ENCODE assay signal across 10 cellular contexts in the genomic region with DNA sequence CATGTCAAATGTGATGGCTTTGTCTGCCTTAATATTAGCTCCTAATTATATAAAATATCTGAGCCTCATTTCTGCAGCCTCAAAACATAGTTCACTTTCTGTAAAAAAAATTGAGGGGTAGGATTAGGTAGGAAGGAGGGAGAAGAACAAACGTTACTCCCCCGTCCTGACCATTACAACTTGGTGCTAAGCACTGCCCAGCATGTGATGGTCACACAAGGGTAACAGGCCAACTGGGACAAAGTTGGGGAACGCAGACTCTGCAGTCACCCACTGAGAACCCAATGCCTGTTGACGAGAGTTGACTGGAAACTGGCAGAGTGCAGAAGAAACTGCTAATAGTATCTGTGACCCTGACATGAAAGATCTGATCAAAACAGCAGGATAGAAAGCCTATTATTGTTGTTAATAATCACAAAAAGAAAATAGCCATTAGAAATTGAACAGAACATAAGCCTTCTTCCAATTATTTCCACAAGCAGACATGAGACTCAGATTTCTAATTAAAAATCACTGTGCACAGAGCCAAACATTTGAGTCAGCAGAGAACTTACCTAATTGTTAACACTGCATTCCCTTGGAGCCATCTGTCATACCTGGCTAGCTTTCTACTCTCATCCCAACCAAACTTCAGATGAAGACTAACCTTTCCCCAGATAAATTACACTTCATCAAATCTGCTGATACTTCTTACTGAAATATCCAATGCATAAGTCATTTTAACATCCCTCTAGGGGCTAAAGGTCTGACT. TPM values are rescaled to one million over a fixed set of nuclear protein-coding genes. Genes with fewer than 3 reads are reported as not detected.
DNase-seq lines count a peak whose midpoint lies in the region; ATAC-seq, FAIRE-seq and TF ChIP-seq lines count a peak whose summit lies in the region.
"Had no signal": no experiment of that assay in that cellular context is flagged by ENCODE, and none has a peak within 500 bp of the region (broad histone marks: within the 10 kb centered on the region; RNA-seq: fewer than 3 reads in every experiment).

No MANE protein-coding gene starts in this region.

- H3K4me3 ChIP-seq in right lobe of liver (no peak overlapping the region), tibial nerve (peak overlapping the region; percentile 10 to 39 (median 14))

- no peak overlapping the region for H3K27ac Mint-ChIP-seq in activated naive CD4-positive, alpha-beta T cell treated with anti-CD3 and anti-CD28 coated beads, Interleukin-2, amount 50 U/mL, for 72 hours
- H3K27ac Mint-ChIP-seq: T-helper 1 cell treated with Interleukin-12 subunit alpha and Interleukin-12 subunit beta and Interleukin-4 antibody, amounts not matched to agents 30 μg/mL and 1 μg/mL, for 36 hours had no signal

- H3K9me3 ChIP-seq in right lobe of liver (no peaks in the 10 kb centered on the region), tibial nerve (no peaks in the 10 kb centered on the region)

- no peak for TF ChIP-seq POLR2A in right lobe of liver (IDR thresholded peaks at IDR 0.05)
- no peak for TF ChIP-seq POLR2A in tibial nerve (IDR thresholded peaks at IDR 0.05)

- H3K4me1 ChIP-seq in right lobe of liver (peaks cover 0 to 41% (median 4%) of the 10 kb centered on the region in 4 donors), tibial nerve (peaks cover 0 to 91% (median 64%) of the 10 kb centered on the region in 4 donors)

- no peaks in the 10 kb centered on the region for H3K9me3 Mint-ChIP-seq in activated naive CD4-positive, alpha-beta T cell treated with anti-CD3 and anti-CD28 coated beads, Interleukin-2, amount 50 U/mL, for 72 hours
- H3K9me3 Mint-ChIP-seq: T-helper 1 cell treated with Interleukin-12 subunit alpha and Interleukin-12 subunit beta and Interleukin-4 antibody, amounts not matched to agents 30 μg/mL and 1 μg/mL, for 36 hours had no signal

- H3K36me3 ChIP-seq in right lobe of liver (no peaks in the 10 kb centered on the region), tibial nerve (no peaks in the 10 kb centered on the region)

- intact Hi-C loops in right lobe of liver (cut with DNase I), result no loop called here

- peaks cover 0 to 4% of the 10 kb centered on the region in 2 donors for H3K36me3 Mint-ChIP-seq in activated naive CD4-positive, alpha-beta T cell treated with anti-CD3 and anti-CD28 coated beads, Interleukin-2, amount 50 U/mL, for 72 hours

- no peak for FAIRE-seq in D721Med (lab: Jason Lieb, UNC)

- no peak for TF ChIP-seq CTCF in VCaP (conservative IDR thresholded peaks at IDR 0.05)
- no peak for TF ChIP-seq CTCF in right lobe of liver (IDR thresholded peaks at IDR 0.05)
- TF ChIP-seq CTCF in tibial nerve (IDR thresholded peaks at IDR 0.05), result no peak
- TF ChIP-seq CTCF in D721Med (IDR thresholded peaks at IDR 0.05; ENCODE audit: insufficient read depth, missing control alignments), result no peak

- DNase-seq in right lobe of liver (no peak), tibial nerve (ENCODE audit: low spot score in 2 of 2) (no peak), D721Med (ENCODE audit: insufficient read length, low spot score) (no peak), A172 (ENCODE audit: low spot score) (no peak)
- DNase-seq in activated naive CD4-positive, alpha-beta T cell treated with anti-CD3 and anti-CD28 coated beads, Interleukin-2, amount 50 U/mL, for 72 hours (ENCODE audit: low spot score in 2 of 2), result no peak
- DNase-seq: H7 had no signal

- 32% methylated on average over 4 of the region's 4 CpGs for WGBS in right lobe of liver (ENCODE audit: insufficient coverage, low coverage, low lambda C conversion rate, missing lambda C conversion rate)
- WGBS in tibial nerve, 2 donors, result 23 to 32% methylated on average over 4 of the region's 4 CpGs

- H3K27me3 ChIP-seq in right lobe of liver (no peaks in the 10 kb centered on the region), tibial nerve (no peaks in the 10 kb centered on the region)

- H3K27ac ChIP-seq in VCaP (peak overlapping the region; percentile 72), right lobe of liver (peak overlapping the region; percentile 33 to 73 (median 48)), tibial nerve (peak overlapping the region; percentile 75 to 93 (median 85))

- TF ChIP-seq EP300 in tibial nerve (IDR thresholded peaks at IDR 0.05), result peak; percentile 34 to 81

- ATAC-seq in GM21576 (IDR thresholded peaks at IDR 0.05; ENCODE audit: unreplicated experiment) (peak; percentile 16), right lobe of liver (peak in 1 of 4 donors; percentile 56), HG03159 (IDR thresholded peaks at IDR 0.05; ENCODE audit: unreplicated experiment) (no peak)
- ATAC-seq in activated naive CD4-positive, alpha-beta T cell treated with anti-CD3 and anti-CD28 coated beads, Interleukin-2, amount 50 U/mL, for 72 hours, result no peak

RNA-seq across cellular contexts. Expression of gene SORT1, which starts 5.5 kb away (rescaled TPM):
- 10 to 100 TPM in 3 of 6 experiments, 1 to 10 TPM in 3; 3.2 to 30.3 (median 13.7) TPM for total RNA-seq in right lobe of liver
- 100 to 1,000 TPM; 145 to 199 (median 189) TPM for total RNA-seq in tibial nerve
- total RNA-seq in activated naive CD4-positive, alpha-beta T cell treated with anti-CD3 and anti-CD28 coated beads, Interleukin-2, amount 50 U/mL, for 72 hours, result 1 to 10 TPM; 1.5 to 1.8 TPM
- total RNA-seq in A172 (2014; rRNA removed; shearing (Covaris generic)), result 15.9 and 22.7 TPM in 2 replicates

RNA-seq across cellular contexts. Expression of gene PSMA5, which starts 34.0 kb away (rescaled TPM):
- 10 to 100 TPM; 38.8 to 83.5 (median 61.1) TPM for total RNA-seq in right lobe of liver
- total RNA-seq in tibial nerve, result 10 to 100 TPM; 20.5 to 28.8 (median 24.9) TPM
- 100 to 1,000 TPM; 185 to 189 TPM for total RNA-seq in activated naive CD4-positive, alpha-beta T cell treated with anti-CD3 and anti-CD28 coated beads, Interleukin-2, amount 50 U/mL, for 72 hours
- 142 and 190 TPM in 2 replicates for total RNA-seq in A172 (2014; rRNA removed; shearing (Covaris generic))

Comparison
In these comparisons a context has a peak if more than half of its experiments do, and no peak if none do; other contexts are left out.
1. H3K4me3 ChIP-seq: peak in tibial nerve (4 of 4); none in right lobe of liver (0 of 3).
2. Peak in every context shown above with its lines, with median percentiles within 50 percentile points of each other: H3K27ac ChIP-seq.